ENCODE assay signal across 10 cellular contexts in genomic region chr7:28433604-28434254, GRCh38. TPM values are rescaled to one million over a fixed set of nuclear protein-coding genes. Genes with fewer than 3 reads are reported as not detected.
DNase-seq lines count a peak whose midpoint lies in the region; TF ChIP-seq lines count a peak whose summit lies in the region.
"Had no signal": no experiment of that assay in that cellular context is flagged by ENCODE, and none has a peak within 500 bp of the region (broad histone marks: within the 10 kb centered on the region; RNA-seq: fewer than 3 reads in every experiment).

No MANE protein-coding gene starts in this region.

- H3K9me3 Mint-ChIP-seq in CD14-positive monocyte: peaks cover 0 to 2% (median 0%) of the 10 kb centered on the region in 7 donors

- H3K27me3 ChIP-seq in adrenal gland (peaks cover 5% of the 10 kb centered on the region), HAP-1 (ENCODE audit: low read depth) (peaks cover 71% of the 10 kb centered on the region)

- no peaks in the 10 kb centered on the region for H3K9me3 ChIP-seq in adrenal gland (replicated peaks in 1 of 3)
- H3K9me3 ChIP-seq in HAP-1: no peaks in the 10 kb centered on the region
- H3K9me3 ChIP-seq: left lung had no signal

- no peaks in the 10 kb centered on the region for H3K36me3 ChIP-seq in adrenal gland (replicated peaks in 1 of 2)
- no peaks in the 10 kb centered on the region for H3K36me3 ChIP-seq in HAP-1 (replicated peaks)
- H3K36me3 ChIP-seq: left lung had no signal

- TF ChIP-seq POLR2A in adrenal gland (IDR thresholded peaks at IDR 0.05): no peak

- no peak overlapping the region for H3K27ac ChIP-seq in adrenal gland
- H3K27ac ChIP-seq: left lung had no signal

- peak overlapping the region in 1 of 2 donors; percentile 56 for H3K4me3 Mint-ChIP-seq in CD14-positive monocyte

- intact Hi-C loops in adrenal gland (cut with DNase I): no loop called here
- intact Hi-C loops in CD14-positive monocyte (cut with micrococcal nuclease): no loop called here

- H3K27ac Mint-ChIP-seq in CD14-positive monocyte: no peak overlapping the region

- no peaks in the 10 kb centered on the region for H3K36me3 Mint-ChIP-seq in CD14-positive monocyte

- peaks cover 8 to 17% (median 16%) of the 10 kb centered on the region in 3 donors for H3K27me3 Mint-ChIP-seq in CD14-positive monocyte (ENCODE audit: low read depth in 3 of 3)

- WGBS in adrenal gland, 4 donors: 45 to 54% (median 49%) methylated on average over 6 of the region's 6 CpGs

- in situ Hi-C loops in HAP-1 (cut with MboI; ENCODE audit: low sequenced_read_pairs): no loop called here

- H3K4me3 ChIP-seq in adrenal gland (no peak overlapping the region), HAP-1 (no peak overlapping the region)
- H3K4me3 ChIP-seq: left lung had no signal

- TF ChIP-seq CTCF in adrenal gland (IDR thresholded peaks at IDR 0.05): no peak
- TF ChIP-seq CTCF in CD14-positive monocyte (IDR thresholded peaks at IDR 0.05): no peak

- peaks cover 6% of the 10 kb centered on the region for H3K4me1 Mint-ChIP-seq in CD14-positive monocyte

- peak; percentile 58 for DNase-seq in GF-D8 (lab: John Stamatoyannopoulos, UW)
- DNase-seq in MV-4-11 (lab: John Stamatoyannopoulos, UW): peak; percentile 56
- peak in 4 of 7 donors; percentile 12 to 35 (median 28) for DNase-seq in adrenal gland
- peak; percentile 80 for DNase-seq in kidney tubule cell (ENCODE audit: low spot score)
- DNase-seq in cerebellum (ENCODE audit: low spot score): no peak
- DNase-seq in CD14-positive monocyte (ENCODE audit: low spot score): no peak
- DNase-seq in HAP-1 (ENCODE audit: low spot score in 2 of 2): no peak
- DNase-seq in SW480 (ENCODE audit: low spot score): no peak
- DNase-seq: activated effector memory CD4-positive, alpha-beta T cell treated with Interleukin-2 at 50 U/mL for 16 hours; left lung had no signal

- no peaks in the 10 kb centered on the region for H3K4me1 ChIP-seq in adrenal gland (replicated peaks in 1 of 2)
- no peaks in the 10 kb centered on the region for H3K4me1 ChIP-seq in HAP-1
- H3K4me1 ChIP-seq: left lung had no signal

RNA-seq across cellular contexts. Expression of gene CREB5, which starts 21.4 kb away (rescaled TPM):
- total RNA-seq in adrenal gland (1 to 10 TPM in 4 of 8 donors, under 1 TPM in 4; 0.69 to 2.7 (median 1.2) TPM), cerebellum (23.6 TPM)
- polyA plus RNA-seq in adrenal gland (1 to 10 TPM; 1.1 to 5.4 (median 1.2) TPM), CD14-positive monocyte (10 to 100 TPM; 25.1 to 44.2 TPM)

Comparison
In these comparisons a context has a peak if more than half of its experiments do, and no peak if none do; other contexts are left out.
1. DNase-seq: peak in GF-D8 (single experiment), MV-4-11 (single experiment), adrenal gland (4 of 7) and kidney tubule cell (single experiment); none in cerebellum (single experiment), CD14-positive monocyte (single experiment), HAP-1 (0 of 2) and SW480 (single experiment).